Comparison of ENCODE assay signal across 2 cellular contexts in the genomic region with DNA sequence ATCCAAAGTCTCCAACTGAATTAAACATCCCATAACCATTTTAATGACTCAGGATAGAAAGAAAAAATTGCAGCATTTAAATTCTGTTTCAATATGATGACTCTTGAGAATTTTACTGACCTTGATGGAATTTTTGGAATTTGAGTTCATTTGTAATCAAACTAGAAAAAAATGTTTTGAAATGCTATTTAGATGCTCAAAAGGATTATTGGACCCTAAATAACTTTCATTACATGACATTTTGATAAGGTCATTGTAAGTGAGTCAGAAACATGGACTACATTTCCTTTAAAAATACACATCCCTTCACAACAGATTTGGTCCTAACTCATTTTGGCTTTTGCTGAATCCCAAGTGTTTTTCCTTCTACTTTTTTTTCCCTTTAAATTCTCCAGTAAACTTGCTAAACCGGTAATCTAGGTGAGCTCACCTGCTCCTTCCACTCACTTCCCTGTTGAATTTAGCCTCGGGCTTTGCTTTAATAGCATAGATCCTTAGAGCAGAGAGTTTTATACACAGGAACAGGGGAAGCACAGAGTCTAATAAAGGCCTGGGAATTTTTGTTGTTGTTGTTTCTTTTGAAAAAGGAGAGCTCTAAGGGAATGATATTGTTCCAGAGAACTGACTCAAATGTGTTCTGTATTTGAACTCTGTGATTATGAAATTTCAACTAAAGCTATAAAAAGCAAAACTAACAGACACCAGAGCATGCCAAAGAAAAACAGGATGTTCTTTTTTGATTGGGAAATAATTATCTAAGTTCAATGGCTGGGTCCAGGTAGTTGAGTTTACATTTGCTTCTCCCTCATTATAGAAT.
A peak's percentile ranks its signal among the peaks of the same experiment; 100 is the strongest.
TF ChIP-seq lines count a peak whose summit lies in the region.

No MANE protein-coding gene starts in this region.

TF ChIP-seq in liver, 16 proteins besides CTCF, POLR2A, EP300 and RAD21:
- TF ChIP-seq, protein P1, sequence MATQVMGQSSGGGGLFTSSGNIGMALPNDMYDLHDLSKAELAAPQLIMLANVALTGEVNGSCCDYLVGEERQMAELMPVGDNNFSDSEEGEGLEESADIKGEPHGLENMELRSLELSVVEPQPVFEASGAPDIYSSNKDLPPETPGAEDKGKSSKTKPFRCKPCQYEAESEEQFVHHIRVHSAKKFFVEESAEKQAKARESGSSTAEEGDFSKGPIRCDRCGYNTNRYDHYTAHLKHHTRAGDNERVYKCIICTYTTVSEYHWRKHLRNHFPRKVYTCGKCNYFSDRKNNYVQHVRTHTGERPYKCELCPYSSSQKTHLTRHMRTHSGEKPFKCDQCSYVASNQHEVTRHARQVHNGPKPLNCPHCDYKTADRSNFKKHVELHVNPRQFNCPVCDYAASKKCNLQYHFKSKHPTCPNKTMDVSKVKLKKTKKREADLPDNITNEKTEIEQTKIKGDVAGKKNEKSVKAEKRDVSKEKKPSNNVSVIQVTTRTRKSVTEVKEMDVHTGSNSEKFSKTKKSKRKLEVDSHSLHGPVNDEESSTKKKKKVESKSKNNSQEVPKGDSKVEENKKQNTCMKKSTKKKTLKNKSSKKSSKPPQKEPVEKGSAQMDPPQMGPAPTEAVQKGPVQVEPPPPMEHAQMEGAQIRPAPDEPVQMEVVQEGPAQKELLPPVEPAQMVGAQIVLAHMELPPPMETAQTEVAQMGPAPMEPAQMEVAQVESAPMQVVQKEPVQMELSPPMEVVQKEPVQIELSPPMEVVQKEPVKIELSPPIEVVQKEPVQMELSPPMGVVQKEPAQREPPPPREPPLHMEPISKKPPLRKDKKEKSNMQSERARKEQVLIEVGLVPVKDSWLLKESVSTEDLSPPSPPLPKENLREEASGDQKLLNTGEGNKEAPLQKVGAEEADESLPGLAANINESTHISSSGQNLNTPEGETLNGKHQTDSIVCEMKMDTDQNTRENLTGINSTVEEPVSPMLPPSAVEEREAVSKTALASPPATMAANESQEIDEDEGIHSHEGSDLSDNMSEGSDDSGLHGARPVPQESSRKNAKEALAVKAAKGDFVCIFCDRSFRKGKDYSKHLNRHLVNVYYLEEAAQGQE (IDR thresholded peaks at IDR 0.05): peak; percentile 48
- peak; percentile 85 for TF ChIP-seq SP1 (IDR thresholded peaks at IDR 0.05)
- TF ChIP-seq FOXA1 (IDR thresholded peaks at IDR 0.05): no peak
- TF ChIP-seq EGR1 (IDR thresholded peaks at IDR 0.05; ENCODE audit: low read depth in 2 of 2): peak in 1 of 2 donors; percentile 15
- TF ChIP-seq, protein P2, sequence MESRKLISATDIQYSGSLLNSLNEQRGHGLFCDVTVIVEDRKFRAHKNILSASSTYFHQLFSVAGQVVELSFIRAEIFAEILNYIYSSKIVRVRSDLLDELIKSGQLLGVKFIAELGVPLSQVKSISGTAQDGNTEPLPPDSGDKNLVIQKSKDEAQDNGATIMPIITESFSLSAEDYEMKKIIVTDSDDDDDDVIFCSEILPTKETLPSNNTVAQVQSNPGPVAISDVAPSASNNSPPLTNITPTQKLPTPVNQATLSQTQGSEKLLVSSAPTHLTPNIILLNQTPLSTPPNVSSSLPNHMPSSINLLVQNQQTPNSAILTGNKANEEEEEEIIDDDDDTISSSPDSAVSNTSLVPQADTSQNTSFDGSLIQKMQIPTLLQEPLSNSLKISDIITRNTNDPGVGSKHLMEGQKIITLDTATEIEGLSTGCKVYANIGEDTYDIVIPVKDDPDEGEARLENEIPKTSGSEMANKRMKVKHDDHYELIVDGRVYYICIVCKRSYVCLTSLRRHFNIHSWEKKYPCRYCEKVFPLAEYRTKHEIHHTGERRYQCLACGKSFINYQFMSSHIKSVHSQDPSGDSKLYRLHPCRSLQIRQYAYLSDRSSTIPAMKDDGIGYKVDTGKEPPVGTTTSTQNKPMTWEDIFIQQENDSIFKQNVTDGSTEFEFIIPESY (IDR thresholded peaks at IDR 0.05): peak; percentile 66
- TF ChIP-seq, protein P3, sequence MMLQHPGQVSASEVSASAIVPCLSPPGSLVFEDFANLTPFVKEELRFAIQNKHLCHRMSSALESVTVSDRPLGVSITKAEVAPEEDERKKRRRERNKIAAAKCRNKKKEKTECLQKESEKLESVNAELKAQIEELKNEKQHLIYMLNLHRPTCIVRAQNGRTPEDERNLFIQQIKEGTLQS (IDR thresholded peaks at IDR 0.05): peak; percentile 37
- TF ChIP-seq, protein P4, sequence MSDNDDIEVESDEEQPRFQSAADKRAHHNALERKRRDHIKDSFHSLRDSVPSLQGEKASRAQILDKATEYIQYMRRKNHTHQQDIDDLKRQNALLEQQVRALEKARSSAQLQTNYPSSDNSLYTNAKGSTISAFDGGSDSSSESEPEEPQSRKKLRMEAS (IDR thresholded peaks at IDR 0.05): peak; percentile 47
- peak; percentile 89 for TF ChIP-seq HNF4A (conservative IDR thresholded peaks at IDR 0.05)
- TF ChIP-seq TAF1 (conservative IDR thresholded peaks at IDR 0.05): peak; percentile 51
- peak; percentile 24 to 41 for TF ChIP-seq GABPA (IDR thresholded peaks at IDR 0.05 in 1 of 2, conservative IDR thresholded peaks at IDR 0.05 in 1 of 2)
- TF ChIP-seq RXRA (IDR thresholded peaks at IDR 0.05): peak; percentile 88 to 91
- TF ChIP-seq NR2F2 (IDR thresholded peaks at IDR 0.05): peak; percentile 75
- TF ChIP-seq HNF4G (IDR thresholded peaks at IDR 0.05): peak; percentile 63
- TF ChIP-seq JUND (IDR thresholded peaks at IDR 0.05): peak; percentile 77 to 78
- TF ChIP-seq YY1 (IDR thresholded peaks at IDR 0.05): peak; percentile 87
- TF ChIP-seq FOXA2 (IDR thresholded peaks at IDR 0.05): peak; percentile 12
TF ChIP-seq in liver: peak in this region for 15.

TF ChIP-seq in HepG2, 621 proteins besides CTCF, POLR2A, EP300 and RAD21 (continued from another document):
- no peak for TF ChIP-seq ZNF317 (CRISPR knock-in tag; IDR thresholded peaks at IDR 0.05)
- TF ChIP-seq ZBTB21 (CRISPR knock-in tag; IDR thresholded peaks at IDR 0.05): no peak
- TF ChIP-seq BHLHE40 (IDR thresholded peaks at IDR 0.05; ENCODE audit: low read length): no peak
- TF ChIP-seq, protein P5, sequence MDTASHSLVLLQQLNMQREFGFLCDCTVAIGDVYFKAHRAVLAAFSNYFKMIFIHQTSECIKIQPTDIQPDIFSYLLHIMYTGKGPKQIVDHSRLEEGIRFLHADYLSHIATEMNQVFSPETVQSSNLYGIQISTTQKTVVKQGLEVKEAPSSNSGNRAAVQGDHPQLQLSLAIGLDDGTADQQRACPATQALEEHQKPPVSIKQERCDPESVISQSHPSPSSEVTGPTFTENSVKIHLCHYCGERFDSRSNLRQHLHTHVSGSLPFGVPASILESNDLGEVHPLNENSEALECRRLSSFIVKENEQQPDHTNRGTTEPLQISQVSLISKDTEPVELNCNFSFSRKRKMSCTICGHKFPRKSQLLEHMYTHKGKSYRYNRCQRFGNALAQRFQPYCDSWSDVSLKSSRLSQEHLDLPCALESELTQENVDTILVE (CRISPR knock-in tag; IDR thresholded peaks at IDR 0.05): no peak
- no peak for TF ChIP-seq REL (CRISPR knock-in tag; conservative IDR thresholded peaks at IDR 0.05)
- no peak for TF ChIP-seq RBFOX2 (IDR thresholded peaks at IDR 0.05; ENCODE audit: low read depth, low read length)
- TF ChIP-seq ZNF441 (CRISPR knock-in tag; IDR thresholded peaks at IDR 0.05; ENCODE audit: borderline replicate concordance): no peak
- TF ChIP-seq, protein P6, sequence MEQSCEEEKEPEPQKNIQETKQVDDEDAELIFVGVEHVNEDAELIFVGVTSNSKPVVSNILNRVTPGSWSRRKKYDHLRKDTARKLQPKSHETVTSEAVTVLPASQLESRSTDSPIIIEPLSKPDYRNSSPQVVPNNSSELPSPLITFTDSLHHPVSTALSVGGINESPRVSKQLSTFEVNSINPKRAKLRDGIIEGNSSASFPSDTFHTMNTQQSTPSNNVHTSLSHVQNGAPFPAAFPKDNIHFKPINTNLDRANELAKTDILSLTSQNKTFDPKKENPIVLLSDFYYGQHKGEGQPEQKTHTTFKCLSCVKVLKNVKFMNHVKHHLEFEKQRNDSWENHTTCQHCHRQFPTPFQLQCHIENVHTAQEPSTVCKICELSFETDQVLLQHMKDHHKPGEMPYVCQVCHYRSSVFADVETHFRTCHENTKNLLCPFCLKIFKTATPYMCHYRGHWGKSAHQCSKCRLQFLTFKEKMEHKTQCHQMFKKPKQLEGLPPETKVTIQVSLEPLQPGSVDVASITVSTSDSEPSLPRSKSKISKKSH (CRISPR knock-in tag; IDR thresholded peaks at IDR 0.05; ENCODE audit: borderline replicate concordance): no peak
